Comparison of ENCODE assay signal across 11 cellular contexts in genomic region chr1:85938829-85939228, GRCh38.
"Had no signal": no experiment of that assay in that cellular context is flagged by ENCODE, and none has a peak within 500 bp of the region (broad histone marks: within the 10 kb centered on the region; RNA-seq: fewer than 3 reads in every experiment).

No MANE protein-coding gene starts in this region.

- H3K36me3 ChIP-seq: HAP-1 had no signal

- H3K4me3 Mint-ChIP-seq: GM23338, H9, HFFc6 had no signal

- H3K9ac ChIP-seq: GM23248 had no signal

- H3K4me2 ChIP-seq: GM23338 had no signal

- H3K27ac ChIP-seq: GM23248 had no signal

- DNase-seq: GM23248, GOT3, H7, H9, HCEC 1CT, HFFc6 had no signal

- H2AFZ ChIP-seq: GM23248, GM23338 had no signal

- H3K4me1 Mint-ChIP-seq: GM23338, H9 had no signal

- H3K4me1 ChIP-seq: HAP-1 had no signal

- ATAC-seq: GM23338, HCT116 had no signal

- H3K4me3 ChIP-seq: GM23248, GM23338, HAP-1 had no signal

- H3K9me3 ChIP-seq: HAP-1 had no signal

- FAIRE-seq: H1, H54 had no signal

- H3K9me3 Mint-ChIP-seq: GM23338, H9, HFFc6 had no signal

- H3K27ac Mint-ChIP-seq: GM23338, H9, HFFc6 had no signal
